In the genomic region with DNA sequence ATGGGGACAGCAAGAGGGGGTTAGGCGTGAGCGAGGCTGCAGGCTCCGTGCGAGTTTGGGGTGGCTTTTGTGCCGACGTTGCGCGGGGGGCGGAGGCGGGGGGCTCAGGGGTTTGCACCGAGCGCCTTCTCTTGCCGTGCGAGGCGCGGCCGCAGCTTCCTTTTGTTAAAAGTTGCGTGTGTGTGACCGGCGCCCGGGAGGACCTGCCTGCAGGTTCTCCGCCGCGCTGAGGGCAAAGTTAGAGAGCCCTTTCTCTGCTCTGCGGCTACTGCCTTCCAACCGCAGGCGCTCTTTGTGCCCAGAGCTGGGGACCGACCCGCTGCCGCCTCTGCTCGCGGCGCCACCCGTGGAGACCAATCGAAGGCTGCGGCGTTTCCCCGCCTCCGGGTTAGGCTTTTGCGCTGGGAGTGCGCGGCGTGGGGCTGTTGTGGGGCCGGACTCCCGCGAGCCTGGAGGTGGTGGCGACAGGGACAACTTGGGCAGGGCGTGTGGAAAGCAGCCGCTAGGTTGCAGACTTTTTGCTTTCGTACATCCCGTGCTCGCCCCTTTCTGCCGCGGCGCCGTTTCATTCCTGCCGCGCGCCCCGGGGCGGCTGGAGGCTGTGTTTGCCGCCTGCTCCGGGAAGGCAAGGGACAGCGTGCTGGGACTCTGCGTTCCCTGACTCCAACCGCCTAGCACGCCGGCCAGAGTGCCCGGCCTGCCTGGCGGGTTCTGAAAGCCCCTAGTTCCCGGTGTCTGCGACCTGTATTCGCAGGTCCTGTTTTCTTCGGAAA, we compare ENCODE assay signal across 8 cellular contexts. TPM values are rescaled to one million over a fixed set of nuclear protein-coding genes. Genes with fewer than 3 reads are reported as not detected.
DNase-seq lines count a peak whose midpoint lies in the region; ATAC-seq and TF ChIP-seq lines count a peak whose summit lies in the region.

No MANE protein-coding gene starts in this region.

- H3K18ac ChIP-seq in neuronal stem cell (ENCODE audit: low read length), result peak overlapping the region; percentile 96

- peak overlapping the region; percentile 14 for H4K91ac ChIP-seq in neuronal stem cell (ENCODE audit: low read depth, low read length, poor library complexity)

- peak overlapping the region; percentile 35 for H2BK15ac ChIP-seq in neuronal stem cell (ENCODE audit: low read length)

- H2BK120ac ChIP-seq in neuronal stem cell (ENCODE audit: low read depth, low read length), result peak overlapping the region; percentile 36

- TF ChIP-seq CTCF in HFF-Myc (IDR thresholded peaks at IDR 0.05; ENCODE audit: low read depth, low read length, missing control alignments), result peak; percentile 14

- peak overlapping the region; percentile 73 for H3K14ac ChIP-seq in neuronal stem cell (ENCODE audit: low read length)

- peak overlapping the region; percentile 92 for H3K9ac ChIP-seq in neuronal stem cell (ENCODE audit: low read depth, low read length, poor library complexity)

- H3K23ac ChIP-seq in neuronal stem cell (ENCODE audit: low read depth, low read length, poor library complexity), result peak overlapping the region; percentile 76

- H3K79me1 ChIP-seq in neuronal stem cell (ENCODE audit: low read depth, low read length), result no peaks in the 10 kb centered on the region

- no peak overlapping the region for H4K8ac ChIP-seq in neuronal stem cell (ENCODE audit: low read depth, low read length)

- no peak overlapping the region for H3K4ac ChIP-seq in neuronal stem cell (ENCODE audit: low read length)

- peak overlapping the region; percentile 99 for H3K4me2 ChIP-seq in neuronal stem cell (ENCODE audit: insufficient read depth, low read length, poor library complexity, severe bottlenecking)

- ATAC-seq in HG03045 (IDR thresholded peaks at IDR 0.05; ENCODE audit: unreplicated experiment), result no peak
- no peak for ATAC-seq in HG02973 (IDR thresholded peaks at IDR 0.05; ENCODE audit: unreplicated experiment)

- H2AK5ac ChIP-seq in neuronal stem cell (ENCODE audit: low read depth, low read length), result no peak overlapping the region

- peaks cover 0 to 76% (median 23%) of the 10 kb centered on the region in 3 experiments for H3K27me3 ChIP-seq in neuronal stem cell (ENCODE audit: control insufficient read depth in 3 of 3, insufficient read depth in 3 of 3, low read depth in 1 of 3, low read length in 3 of 3)

- peak overlapping the region; percentile 63 for H2BK12ac ChIP-seq in neuronal stem cell (ENCODE audit: low read length)

- DNase-seq in GM03348 (ENCODE audit: low spot score), result peak; percentile 68
- no peak for DNase-seq in HFF-Myc (ENCODE audit: extremely low read depth, low read depth)
- peak; percentile 21 for DNase-seq in NCI-H748 treated with DMSO at 0.1 percent for 48 hours (lab: John Stamatoyannopoulos, UW)
- DNase-seq in activated gamma-delta T cell treated with anti-CD3 and anti-CD28 coated beads, Interleukin-2, amount 50 U/mL, for 16 hours (ENCODE audit: low read depth), result peak; percentile 22
- DNase-seq in head of caudate nucleus, result peak; percentile 12 to 88 (median 67)
- DNase-seq in neuronal stem cell (ENCODE audit: low spot score), result peak; percentile 52

- no peaks in the 10 kb centered on the region for H3K9me3 ChIP-seq in neuronal stem cell (replicated peaks in 1 of 2; ENCODE audit: control insufficient read depth in 2 of 2, insufficient read depth in 1 of 2, low read depth in 1 of 2, low read length in 2 of 2)

- H3K4me1 ChIP-seq in neuronal stem cell (ENCODE audit: control insufficient read depth in 2 of 2, insufficient read depth in 1 of 2, low read depth in 1 of 2, low read length in 2 of 2), result peaks cover 5 to 10% of the 10 kb centered on the region in 2 donors

- H3K27ac ChIP-seq in neuronal stem cell (replicated peaks; ENCODE audit: low read length), result no peak overlapping the region

- H2BK5ac ChIP-seq in neuronal stem cell (ENCODE audit: low read length), result peak overlapping the region; percentile 66

- WGBS in neuronal stem cell (ENCODE audit: extremely low coverage in 2 of 2, insufficient read length in 2 of 2, insufficient replicate concordance in 1 of 2), 2 donors, result no CpG with 5 or more reads among the region's 74 CpGs

- no peaks in the 10 kb centered on the region for H3K36me3 ChIP-seq in neuronal stem cell (replicated peaks in 1 of 2; ENCODE audit: control insufficient read depth in 2 of 2, insufficient read depth in 2 of 2, low read length in 2 of 2)

- intact Hi-C loops in head of caudate nucleus (cut with DNase I), result loop anchor here (10.0 kb wide), 2 partner anchors 126 to 186 kb away; no protein-coding TSS in a partner anchor

- H2AFZ ChIP-seq in neuronal stem cell (ENCODE audit: low read length), result peak overlapping the region; percentile 99

- H3K4me3 ChIP-seq in HFF-Myc (replicated peaks; ENCODE audit: low read depth, low read length), result peak overlapping the region; percentile 46
- peak overlapping the region; percentile 57 to 94 for H3K4me3 ChIP-seq in neuronal stem cell (ENCODE audit: low read length in 2 of 2)

RNA-seq across cellular contexts. Expression of gene KIT, which starts 0.8 kb away (rescaled TPM):
- polyA plus RNA-seq in neuronal stem cell (2013, experiment 1 of 2), result 8.3 TPM
- polyA plus RNA-seq in neuronal stem cell (2013, experiment 2 of 2), result 8.3 TPM
